Comparison of ENCODE assay signal across 25 cellular contexts in the genomic region with DNA sequence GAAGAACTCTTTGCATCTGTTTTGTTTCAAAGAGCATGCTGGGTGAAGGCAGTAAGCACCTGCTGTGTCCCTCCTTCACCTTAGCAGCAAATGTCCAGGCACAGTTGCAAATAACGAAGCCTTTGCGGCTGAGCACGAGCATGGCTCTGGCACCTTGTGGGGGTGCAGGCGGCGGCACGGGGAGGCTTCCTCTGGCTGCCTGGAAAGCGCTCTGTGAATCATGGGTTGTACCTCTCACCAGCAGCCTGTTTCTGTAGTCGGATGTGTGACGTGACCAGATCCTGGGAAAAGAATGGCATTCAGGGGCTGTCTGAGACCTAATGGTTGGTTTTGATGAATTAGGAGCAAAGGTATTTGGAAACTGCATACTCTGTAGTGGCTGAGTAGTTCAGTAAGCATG.
A peak's percentile ranks its signal among the peaks of the same experiment; 100 is the strongest.
DNase-seq lines count a peak whose midpoint lies in the region; ATAC-seq and TF ChIP-seq lines count a peak whose summit lies in the region.
"Had no signal": no experiment of that assay in that cellular context is flagged by ENCODE, and none has a peak within 500 bp of the region (broad histone marks: within the 10 kb centered on the region; RNA-seq: fewer than 3 reads in every experiment).

No MANE protein-coding gene starts in this region.

- no peak overlapping the region for H3K4me3 Mint-ChIP-seq in activated naive CD4-positive, alpha-beta T cell treated with anti-CD3 and anti-CD28 coated beads, Interleukin-2, amount 10 ng/mL, durations not matched to agents 7 days and 5 days
- H3K4me3 Mint-ChIP-seq in effector memory CD8-positive, alpha-beta T cell = no peak overlapping the region
- H3K4me3 Mint-ChIP-seq: activated CD4-positive, alpha-beta memory T cell treated with anti-CD3 and anti-CD28 coated beads for 36 hours; CD8-positive, alpha-beta T cell; central memory CD8-positive, alpha-beta T cell; stimulated activated naive CD8-positive, alpha-beta T cell treated with anti-CD3 and anti-CD28 coated beads, Interleukin-15, Interleukin-2, amounts not matched to agents 100 ng/mL and 50 ng/mL, for 24 hours had no signal

- no peaks in the 10 kb centered on the region for H3K79me2 ChIP-seq in trophoblast cell (ENCODE audit: control insufficient read depth, insufficient read depth, low read length, poor library complexity)

- peak overlapping the region; percentile 46 for H2BK120ac ChIP-seq in trophoblast cell (ENCODE audit: insufficient read depth, low read length, poor library complexity)

- no peak overlapping the region for H4K12ac ChIP-seq in trophoblast cell (ENCODE audit: low read depth, low read length)

- H3K36me3 Mint-ChIP-seq in activated naive CD4-positive, alpha-beta T cell treated with anti-CD3 and anti-CD28 coated beads, Interleukin-2, amount 10 ng/mL, durations not matched to agents 7 days and 5 days = peaks cover 64% of the 10 kb centered on the region
- H3K36me3 Mint-ChIP-seq in effector memory CD8-positive, alpha-beta T cell (ENCODE audit: insufficient read depth) = peaks cover 77% of the 10 kb centered on the region

- no peak for TF ChIP-seq EP300 in upper lobe of left lung (IDR thresholded peaks at IDR 0.05)

- H3K23ac ChIP-seq in trophoblast cell (ENCODE audit: low read length) = no peak overlapping the region

- no peak overlapping the region for H2AFZ ChIP-seq in trophoblast cell (ENCODE audit: insufficient read depth, low read length, poor library complexity)

- DNase-seq in activated naive CD4-positive, alpha-beta T cell treated with anti-CD3 and anti-CD28 coated beads, Interleukin-2, amount 10 ng/mL, durations not matched to agents 7 days and 5 days = no peak
- DNase-seq in activated naive CD4-positive, alpha-beta T cell treated with anti-CD3 and anti-CD28 coated beads, Interleukin-2, amount 50 U/mL, for 16 hours = no peak
- no peak for DNase-seq in effector memory CD8-positive, alpha-beta T cell
- DNase-seq in trophoblast cell (peak; percentile 90 to 93), KG1 (lab: John Stamatoyannopoulos, UW) (no peak), DMS79 (lab: John Stamatoyannopoulos, UW) (no peak), upper lobe of left lung (no peak)
- DNase-seq: activated CD4-positive, alpha-beta memory T cell treated with anti-CD3 and anti-CD28 coated beads for 36 hours; activated CD8-positive, alpha-beta memory T cell treated with anti-CD3 and anti-CD28 coated beads, Interleukin-2, amount 50 U/mL, for 4 hours; CD8-positive, alpha-beta T cell; left ventricle myocardium inferior; mesendoderm; NCI-H146; NCI-H345; NCI-H69; PC-3; testis had no signal

- H3K4me1 ChIP-seq in trophoblast cell (ENCODE audit: control insufficient read depth in 1 of 2, insufficient read depth in 2 of 2, low read length in 2 of 2) (peaks cover 10 to 12% of the 10 kb centered on the region in 2 experiments), upper lobe of left lung (peaks cover 0 to 9% (median 5%) of the 10 kb centered on the region in 4 donors)

- H4K8ac ChIP-seq in trophoblast cell (ENCODE audit: low read depth, low read length) = no peak overlapping the region

- no peak overlapping the region for H3K4ac ChIP-seq in trophoblast cell (ENCODE audit: low read depth, low read length)

- H3K4me2 ChIP-seq in trophoblast cell (ENCODE audit: low read length) = no peak overlapping the region

- H3K27ac ChIP-seq in trophoblast cell (ENCODE audit: low read depth, low read length) (peak overlapping the region; percentile 4), upper lobe of left lung (no peak overlapping the region)
- H3K27ac ChIP-seq: left ventricle myocardium inferior, neutrophil, SK-N-MC, skin epidermis, testis, vagina had no signal

- H3K36me3 ChIP-seq in trophoblast cell (ENCODE audit: control insufficient read depth in 1 of 2, insufficient read depth in 2 of 2, low read length in 2 of 2) = peaks cover 49 to 63% of the 10 kb centered on the region in 2 experiments
- peaks cover 9 to 75% (median 54%) of the 10 kb centered on the region in 4 donors for H3K36me3 ChIP-seq in upper lobe of left lung

- no peak overlapping the region for H3K14ac ChIP-seq in trophoblast cell (ENCODE audit: low read length)

- H3K27me3 ChIP-seq in trophoblast cell (ENCODE audit: insufficient read depth, low read length) (no peaks in the 10 kb centered on the region), upper lobe of left lung (no peaks in the 10 kb centered on the region)
- H3K27me3 ChIP-seq: neutrophil, testis, vagina had no signal

- H4K91ac ChIP-seq in trophoblast cell (ENCODE audit: low read depth, low read length) = no peak overlapping the region

- TF ChIP-seq POLR2A in upper lobe of left lung (IDR thresholded peaks at IDR 0.05) = no peak

- peak overlapping the region; percentile 1 for H3K18ac ChIP-seq in trophoblast cell (ENCODE audit: low read length)

- CTCF ChIA-PET in activated naive CD4-positive, alpha-beta T cell treated with anti-CD3 and anti-CD28 coated beads, Interleukin-2, amount 10 ng/mL, durations not matched to agents 7 days and 5 days (lab: Charles Lee) = no interaction called here

- no peaks in the 10 kb centered on the region for H3K9me3 Mint-ChIP-seq in activated naive CD4-positive, alpha-beta T cell treated with anti-CD3 and anti-CD28 coated beads, Interleukin-2, amount 10 ng/mL, durations not matched to agents 7 days and 5 days
- no peaks in the 10 kb centered on the region for H3K9me3 Mint-ChIP-seq in effector memory CD8-positive, alpha-beta T cell
- H3K9me3 Mint-ChIP-seq: activated CD4-positive, alpha-beta memory T cell treated with anti-CD3 and anti-CD28 coated beads for 36 hours; activated T-helper 2 cell treated with anti-CD3 and anti-CD28 coated beads, Interferon-gamma antibody, Interleukin-2, Interleukin-4, amounts not matched to agents 10 μg/mL and 5 μg/mL and 100 μg/mL, durations not matched to agents 14 hours and 24 hours and 36 hours; CD8-positive, alpha-beta T cell; central memory CD8-positive, alpha-beta T cell; stimulated activated naive CD8-positive, alpha-beta T cell treated with anti-CD3 and anti-CD28 coated beads, Interleukin-15, Interleukin-2, amounts not matched to agents 100 ng/mL and 50 ng/mL, for 24 hours had no signal

- no peak overlapping the region for H3K9ac ChIP-seq in trophoblast cell (ENCODE audit: low read length)

- no peak overlapping the region for H2AK5ac ChIP-seq in trophoblast cell (ENCODE audit: low read length)

- ATAC-seq in effector memory CD8-positive, alpha-beta T cell (replicated peaks) = no peak
- ATAC-seq in GM18867 (IDR thresholded peaks at IDR 0.05; ENCODE audit: unreplicated experiment) = no peak
- ATAC-seq in upper lobe of left lung (ENCODE audit: low FRiP score in 2 of 2) = no peak
- ATAC-seq: CD8-positive, alpha-beta T cell; PC-3 had no signal

- no peaks in the 10 kb centered on the region for H3K27me3 Mint-ChIP-seq in activated naive CD4-positive, alpha-beta T cell treated with anti-CD3 and anti-CD28 coated beads, Interleukin-2, amount 10 ng/mL, durations not matched to agents 7 days and 5 days
- H3K27me3 Mint-ChIP-seq in effector memory CD8-positive, alpha-beta T cell = no peaks in the 10 kb centered on the region
- H3K27me3 Mint-ChIP-seq: activated CD4-positive, alpha-beta memory T cell treated with anti-CD3 and anti-CD28 coated beads for 36 hours; central memory CD8-positive, alpha-beta T cell; stimulated activated naive CD8-positive, alpha-beta T cell treated with anti-CD3 and anti-CD28 coated beads, Interleukin-15, Interleukin-2, amounts not matched to agents 100 ng/mL and 50 ng/mL, for 24 hours had no signal

- no peak overlapping the region for H2BK12ac ChIP-seq in trophoblast cell (ENCODE audit: low read length)

- peak overlapping the region; percentile 33 for H3K27ac Mint-ChIP-seq in activated naive CD4-positive, alpha-beta T cell treated with anti-CD3 and anti-CD28 coated beads, Interleukin-2, amount 10 ng/mL, durations not matched to agents 7 days and 5 days
- H3K27ac Mint-ChIP-seq in effector memory CD8-positive, alpha-beta T cell = peak overlapping the region; percentile 41 to 62
- H3K27ac Mint-ChIP-seq: activated CD4-positive, alpha-beta memory T cell treated with anti-CD3 and anti-CD28 coated beads for 36 hours; activated T-helper 2 cell treated with anti-CD3 and anti-CD28 coated beads, Interferon-gamma antibody, Interleukin-2, Interleukin-4, amounts not matched to agents 10 μg/mL and 5 μg/mL and 100 μg/mL, durations not matched to agents 14 hours and 24 hours and 36 hours; CD8-positive, alpha-beta T cell; stimulated activated naive CD8-positive, alpha-beta T cell treated with anti-CD3 and anti-CD28 coated beads, Interleukin-15, Interleukin-2, amounts not matched to agents 100 ng/mL and 50 ng/mL, for 24 hours had no signal

- no CpG with 5 or more reads among the region's 9 CpGs for WGBS in trophoblast cell (ENCODE audit: extremely low coverage, insufficient coverage, insufficient read length)
- WGBS in upper lobe of left lung, 2 donors = 94 to 100% methylated on average over 9 of the region's 9 CpGs

- no peak overlapping the region for H2BK5ac ChIP-seq in trophoblast cell (ENCODE audit: low read depth, low read length, poor library complexity)

- H3K4me3 ChIP-seq in trophoblast cell (ENCODE audit: low read depth, low read length) (no peak overlapping the region), upper lobe of left lung (no peak overlapping the region)
- H3K4me3 ChIP-seq: left ventricle myocardium inferior, SK-N-MC, skin epidermis, testis, vagina had no signal

- TF ChIP-seq CTCF in upper lobe of left lung (IDR thresholded peaks at IDR 0.05) = no peak

- no peaks in the 10 kb centered on the region for H3K9me3 ChIP-seq in trophoblast cell (ENCODE audit: insufficient read depth, low read depth, low read length)
- no peaks in the 10 kb centered on the region for H3K9me3 ChIP-seq in upper lobe of left lung
- H3K9me3 ChIP-seq: left ventricle myocardium inferior, neutrophil, testis, vagina had no signal

- no peaks in the 10 kb centered on the region for H3K79me1 ChIP-seq in trophoblast cell (ENCODE audit: low read length)

- peaks cover 5% of the 10 kb centered on the region for H3K4me1 Mint-ChIP-seq in activated naive CD4-positive, alpha-beta T cell treated with anti-CD3 and anti-CD28 coated beads, Interleukin-2, amount 10 ng/mL, durations not matched to agents 7 days and 5 days
- peaks cover 12 to 17% of the 10 kb centered on the region in 2 donors for H3K4me1 Mint-ChIP-seq in effector memory CD8-positive, alpha-beta T cell (ENCODE audit: low read depth in 2 of 2)

Comparison
In these comparisons a context has a peak if more than half of its experiments do, and no peak if none do; other contexts are left out.
1. DNase-seq: peak in trophoblast cell (2 of 2); none in activated naive CD4-positive, alpha-beta T cell treated with anti-CD3 and anti-CD28 coated beads, Interleukin-2, amount 10 ng/mL, durations not matched to agents 7 days and 5 days (single experiment), activated naive CD4-positive, alpha-beta T cell treated with anti-CD3 and anti-CD28 coated beads, Interleukin-2, amount 50 U/mL, for 16 hours (single experiment), effector memory CD8-positive, alpha-beta T cell (0 of 3), KG1 (single experiment), DMS79 (single experiment) and upper lobe of left lung (0 of 2).